8 cellular contexts compared by ENCODE assay signal in genomic region chr11:110077866-110078325, GRCh38. TPM values are rescaled to one million over a fixed set of nuclear protein-coding genes. Genes with fewer than 3 reads are reported as not detected.
DNase-seq lines count a peak whose midpoint lies in the region; ATAC-seq and TF ChIP-seq lines count a peak whose summit lies in the region.

No MANE protein-coding gene starts in this region.

- peak overlapping the region; percentile 52 for H3K4me3 ChIP-seq in endocrine pancreas (ENCODE audit: control insufficient read depth, insufficient read depth, low read length)
- no peak overlapping the region for H3K4me3 ChIP-seq in thyroid gland (replicated peaks in 1 of 3)
- no peak overlapping the region for H3K4me3 ChIP-seq in esophagus squamous epithelium

- WGBS in thyroid gland, 2 donors, result 61 to 84% methylated on average over 6 of the region's 6 CpGs
- 38 to 39% methylated on average over 6 of the region's 6 CpGs for WGBS in esophagus squamous epithelium, 2 donors

- H3K36me3 ChIP-seq in endocrine pancreas (ENCODE audit: control insufficient read depth, insufficient read depth, low read length) (no peaks in the 10 kb centered on the region), thyroid gland (no peaks in the 10 kb centered on the region), esophagus squamous epithelium (no peaks in the 10 kb centered on the region)

- ATAC-seq in GM18519 (IDR thresholded peaks at IDR 0.05; ENCODE audit: low FRiP score, unreplicated experiment) (peak; percentile 89), GM21825 (IDR thresholded peaks at IDR 0.05; ENCODE audit: unreplicated experiment) (peak; percentile 86)

- H3K27me3 ChIP-seq in endocrine pancreas (ENCODE audit: control insufficient read depth, insufficient read depth, low read length) (no peaks in the 10 kb centered on the region), thyroid gland (no peaks in the 10 kb centered on the region), esophagus squamous epithelium (no peaks in the 10 kb centered on the region)

- no peak overlapping the region for H3K9ac ChIP-seq in endocrine pancreas (ENCODE audit: control insufficient read depth, insufficient read depth, low read length)

- peaks cover 2% of the 10 kb centered on the region for H3K9me3 ChIP-seq in endocrine pancreas (ENCODE audit: control insufficient read depth, low read length)
- no peaks in the 10 kb centered on the region for H3K9me3 ChIP-seq in thyroid gland
- peaks cover 0 to 6% (median 0%) of the 10 kb centered on the region in 3 donors for H3K9me3 ChIP-seq in esophagus squamous epithelium

- no peak for TF ChIP-seq CTCF in thyroid gland (IDR thresholded peaks at IDR 0.05)
- TF ChIP-seq CTCF in esophagus squamous epithelium (IDR thresholded peaks at IDR 0.05), result no peak

- H3K4me1 ChIP-seq in endocrine pancreas (ENCODE audit: control insufficient read depth, insufficient read depth, low read length) (peaks cover 20% of the 10 kb centered on the region), thyroid gland (no peaks in the 10 kb centered on the region), esophagus squamous epithelium (peaks cover 4 to 11% (median 9%) of the 10 kb centered on the region in 3 donors)

- H3K27ac ChIP-seq in substantia nigra (ENCODE audit: low read depth, low read length, poor library complexity, severe bottlenecking) (peak overlapping the region; percentile 5), thyroid gland (no peak overlapping the region), esophagus squamous epithelium (no peak overlapping the region)

- intact Hi-C loops in thyroid gland (cut with DNase I), result no loop called here
- intact Hi-C loops in esophagus squamous epithelium (cut with DNase I), result no loop called here
- intact Hi-C loops in posterior vena cava (cut with DNase I), result no loop called here

- DNase-seq in LHCN-M2 (ENCODE audit: low read depth) (peak; percentile 86), substantia nigra (lab: John Stamatoyannopoulos, UW) (peak in 1 of 49 donors; percentile 22), thyroid gland (no peak), esophagus squamous epithelium (lab: John Stamatoyannopoulos, UW) (no peak), posterior vena cava (ENCODE audit: low spot score) (no peak)

- TF ChIP-seq POLR2A in thyroid gland (IDR thresholded peaks at IDR 0.05), result no peak
- TF ChIP-seq POLR2A in esophagus squamous epithelium (IDR thresholded peaks at IDR 0.05), result no peak

RNA-seq across cellular contexts. Expression of gene ZC3H12C, which starts 15.3 kb away (rescaled TPM):
- 7.5 and 13.4 TPM in 2 replicates for total RNA-seq in LHCN-M2 (2014; rRNA removed)
- polyA plus RNA-seq in LHCN-M2 (2012), result 1.6 TPM
- total RNA-seq in thyroid gland, result 10 to 100 TPM; 20.9 to 49.7 (median 30.6) TPM
- 10 to 100 TPM in 1 of 4 donors, 1 to 10 TPM in 3; 5.5 to 10.1 (median 7.8) TPM for total RNA-seq in esophagus squamous epithelium
- total RNA-seq in posterior vena cava, result 10 to 100 TPM; 13.6 to 24.8 TPM
